ENCODE assay signal across 26 cellular contexts in the genomic region with DNA sequence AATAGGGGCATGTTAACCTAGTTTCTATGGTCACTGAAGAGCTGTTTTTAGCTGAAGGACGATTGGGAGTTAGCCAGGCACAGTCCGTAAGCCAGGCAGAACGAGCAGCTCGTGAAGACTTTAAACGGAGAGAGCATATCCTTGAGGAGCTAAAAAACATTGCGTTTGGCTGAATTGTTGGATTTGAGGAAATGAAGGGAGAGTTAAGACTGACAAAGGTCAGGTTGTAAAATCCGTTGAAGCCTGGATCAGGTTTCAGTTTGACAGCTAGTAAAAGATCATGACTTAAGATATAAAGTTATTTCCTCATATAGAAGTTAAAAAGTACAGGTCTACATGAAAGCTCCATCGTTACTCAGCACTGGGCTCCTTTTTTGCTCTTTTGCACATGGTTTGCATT. TPM values are rescaled to one million over a fixed set of nuclear protein-coding genes. Genes with fewer than 3 reads are reported as not detected.
DNase-seq lines count a peak whose midpoint lies in the region; ATAC-seq and TF ChIP-seq lines count a peak whose summit lies in the region.
"Had no signal": no experiment of that assay in that cellular context is flagged by ENCODE, and none has a peak within 500 bp of the region (broad histone marks: within the 10 kb centered on the region; RNA-seq: fewer than 3 reads in every experiment).

No MANE protein-coding gene starts in this region.

- ATAC-seq in CD4-positive, alpha-beta T cell (ENCODE audit: poor library complexity) = no peak
- ATAC-seq in psoas muscle (no peak), HG03469 (IDR thresholded peaks at IDR 0.05; ENCODE audit: unreplicated experiment) (no peak), omental fat pad (ENCODE audit: low FRiP score) (no peak)
- no peak for ATAC-seq in activated T-cell treated with anti-CD3 and anti-CD28 coated beads, Interleukin-2, amount 50 U/mL, for 4 hours
- ATAC-seq: sciatic nerve had no signal

- no peaks in the 10 kb centered on the region for H3K9me3 Mint-ChIP-seq in CD4-positive, alpha-beta T cell
- no peaks in the 10 kb centered on the region for H3K9me3 Mint-ChIP-seq in activated T-cell treated with anti-CD3 and anti-CD28 coated beads, Interleukin-2, amount 50 U/mL, for 4 hours
- H3K9me3 Mint-ChIP-seq: activated T-cell treated with anti-CD3 and anti-CD28 coated beads, Interleukin-2, amount 50 U/mL, for 24 hours; CD4-positive, alpha-beta memory T cell had no signal

- H3K36me3 Mint-ChIP-seq in CD4-positive, alpha-beta T cell (ENCODE audit: low read depth) = peaks cover 21% of the 10 kb centered on the region
- peaks cover 14% of the 10 kb centered on the region for H3K36me3 Mint-ChIP-seq in activated T-cell treated with anti-CD3 and anti-CD28 coated beads, Interleukin-2, amount 50 U/mL, for 4 hours (ENCODE audit: insufficient read depth)

- peaks cover 0 to 46% of the 10 kb centered on the region in 2 donors for H3K36me3 ChIP-seq in psoas muscle (ENCODE audit: insufficient read depth in 1 of 2, low read depth in 1 of 2)

- DNase-seq in CD4-positive, alpha-beta T cell = no peak
- peak; percentile 66 for DNase-seq in OCI-M1 (lab: John Stamatoyannopoulos, UW)
- no peak for DNase-seq in dorsolateral prefrontal cortex
- no peak for DNase-seq in psoas muscle
- DNase-seq in activated T-cell treated with anti-CD3 and anti-CD28 coated beads, Interleukin-2, amount 50 U/mL, for 4 hours = no peak
- DNase-seq in stimulated activated CD4-positive, alpha-beta T cell treated with anti-CD3 and anti-CD28 coated beads, Interleukin-1b, Interleukin-23, amount 100 ng/mL, for 48 hours = no peak
- no peak for DNase-seq in omental fat pad (ENCODE audit: low spot score)
- DNase-seq: activated CD4-positive, alpha-beta T cell treated with anti-CD3 and anti-CD28 coated beads for 1 hour; activated naive CD4-positive, alpha-beta T cell; activated T-cell treated with anti-CD3 and anti-CD28 coated beads, Interleukin-2, amount 50 U/mL, for 24 hours; amygdala; CD4-positive, alpha-beta memory T cell; foreskin fibroblast; islet precursor cell; NCI-H1930; NCI-H2227 treated with DMSO at 0.1 percent for 48 hours; NCI-H748 treated with DMSO at 0.1 percent for 48 hours; SHP77 treated with DMSO at 0.1 percent for 48 hours; SW 1271 had no signal

- no peak for TF ChIP-seq CTCF in CD4-positive, alpha-beta T cell (IDR thresholded peaks at IDR 0.05)
- TF ChIP-seq CTCF in dorsolateral prefrontal cortex (IDR thresholded peaks at IDR 0.05 in 54 of 56, conservative IDR thresholded peaks at IDR 0.05 in 2 of 56; ENCODE audit: low read depth in 1 of 56, partially characterized antibody in 56 of 56) (no peak), psoas muscle (IDR thresholded peaks at IDR 0.05) (no peak), omental fat pad (IDR thresholded peaks at IDR 0.05) (no peak)

- intact Hi-C loops in CD4-positive, alpha-beta T cell (cut with DNase I, micrococcal nuclease) = loop anchor here (2.0 to 10.0 kb wide), 3 partner anchors 36 to 526 kb away; a partner anchor contains a TSS
- intact Hi-C loops in dorsolateral prefrontal cortex (cut with DNase I) = no loop called here
- intact Hi-C loops in psoas muscle (cut with DNase I) = no loop called here

- no peaks in the 10 kb centered on the region for H3K27me3 ChIP-seq in CD4-positive, alpha-beta T cell (ENCODE audit: control insufficient read depth, insufficient read depth, low read length)
- H3K27me3 ChIP-seq in dorsolateral prefrontal cortex (no peaks in the 10 kb centered on the region), psoas muscle (ENCODE audit: insufficient read depth in 3 of 3, low read length in 2 of 3) (no peaks in the 10 kb centered on the region)

- peaks cover 26% of the 10 kb centered on the region for H3K4me1 Mint-ChIP-seq in CD4-positive, alpha-beta T cell (ENCODE audit: low read depth)
- peaks cover 30% of the 10 kb centered on the region for H3K4me1 Mint-ChIP-seq in activated T-cell treated with anti-CD3 and anti-CD28 coated beads, Interleukin-2, amount 50 U/mL, for 4 hours (ENCODE audit: low read depth)

- no peaks in the 10 kb centered on the region for H3K9me3 ChIP-seq in CD4-positive, alpha-beta T cell (ENCODE audit: control insufficient read depth, low read length)
- no peaks in the 10 kb centered on the region for H3K9me3 ChIP-seq in psoas muscle

- POLR2A ChIA-PET in CD4-positive, alpha-beta T cell (lab: Charles Lee) = interaction anchor here (1.1 to 1.2 kb wide), 2 partner anchors 37 to 56 kb away, joined by 3 to 4 read pairs; no protein-coding TSS in a partner anchor

- H3K4me3 ChIP-seq in dorsolateral prefrontal cortex (peak overlapping the region in 56 of 59 donors; percentile 14 to 97 (median 89)), psoas muscle (no peak overlapping the region)
- H3K4me3 ChIP-seq: cardiac muscle cell had no signal

- H3K4me1 ChIP-seq in psoas muscle = peaks cover 37% of the 10 kb centered on the region

- H3K27me3 Mint-ChIP-seq in CD4-positive, alpha-beta T cell = no peaks in the 10 kb centered on the region
- H3K27me3 Mint-ChIP-seq in activated T-cell treated with anti-CD3 and anti-CD28 coated beads, Interleukin-2, amount 50 U/mL, for 4 hours (ENCODE audit: low read depth) = no peaks in the 10 kb centered on the region
- H3K27me3 Mint-ChIP-seq: activated T-cell treated with anti-CD3 and anti-CD28 coated beads, Interleukin-2, amount 50 U/mL, for 24 hours; CD4-positive, alpha-beta memory T cell had no signal

- CTCF ChIA-PET in CD4-positive, alpha-beta T cell (lab: Charles Lee) = interaction anchor here (2.0 kb wide), 1 partner anchor 48 kb away, joined by 5 read pairs; a partner anchor contains a TSS

- peak overlapping the region; percentile 12 for H3K27ac Mint-ChIP-seq in CD4-positive, alpha-beta T cell
- H3K27ac Mint-ChIP-seq: activated T-cell treated with anti-CD3 and anti-CD28 coated beads, Interleukin-2, amount 50 U/mL, for 24 hours had no signal

- WGBS in psoas muscle, 3 donors = 14 to 27% (median 19%) methylated on average over 8 of the region's 8 CpGs

- H3K4me3 Mint-ChIP-seq in CD4-positive, alpha-beta T cell = no peak overlapping the region
- H3K4me3 Mint-ChIP-seq in activated T-cell treated with anti-CD3 and anti-CD28 coated beads, Interleukin-2, amount 50 U/mL, for 4 hours = no peak overlapping the region
- H3K4me3 Mint-ChIP-seq: activated T-cell treated with anti-CD3 and anti-CD28 coated beads, Interleukin-2, amount 50 U/mL, for 24 hours had no signal

- H3K27ac ChIP-seq in CD4-positive, alpha-beta T cell (ENCODE audit: low read depth, low read length) = no peak overlapping the region
- H3K27ac ChIP-seq in dorsolateral prefrontal cortex (peak overlapping the region in 57 of 59 donors; percentile 5 to 100 (median 99)), psoas muscle (peak overlapping the region; percentile 67)
- H3K27ac ChIP-seq: cardiac muscle cell, epithelial cell of prostate had no signal

RNA-seq across cellular contexts. Expression of a gene that starts 2.8 kb away (rescaled TPM):
- total RNA-seq in CD4-positive, alpha-beta T cell = 10 to 100 TPM; 13.2 to 15.7 TPM
- total RNA-seq in dorsolateral prefrontal cortex (1,000 to 10,000 TPM in 2 of 120 experiments, 100 to 1,000 TPM in 118; 113 to 1,403 (median 322) TPM), psoas muscle (100 to 1,000 TPM; 108 to 180 (median 163) TPM), omental fat pad (10 to 100 TPM; 20.7 to 45.7 (median 27.9) TPM)
- 100 to 1,000 TPM; 151 to 230 (median 162) TPM for polyA plus RNA-seq in psoas muscle
- 10 to 100 TPM in 2 of 3 donors, 1 to 10 TPM in 1; 9.7 to 13.3 (median 12.5) TPM for total RNA-seq in activated T-cell treated with anti-CD3 and anti-CD28 coated beads, Interleukin-2, amount 50 U/mL, for 4 hours

RNA-seq across cellular contexts. Expression of a gene that starts 5.1 kb away (rescaled TPM):
- total RNA-seq in CD4-positive, alpha-beta T cell = 100 to 1,000 TPM; 157 to 163 TPM
- total RNA-seq in dorsolateral prefrontal cortex (100 to 1,000 TPM in 6 of 120 experiments, 10 to 100 TPM in 114; 56.0 to 148 (median 76.4) TPM), psoas muscle (10 to 100 TPM; 48.0 to 74.9 (median 57.1) TPM), omental fat pad (10 to 100 TPM; 76.4 to 87.3 (median 83.5) TPM)
- 100 to 1,000 TPM in 1 of 3 donors, 10 to 100 TPM in 2; 57.3 to 113 (median 94.7) TPM for polyA plus RNA-seq in psoas muscle
- total RNA-seq in activated T-cell treated with anti-CD3 and anti-CD28 coated beads, Interleukin-2, amount 50 U/mL, for 4 hours = 10 to 100 TPM; 88.0 to 94.8 (median 90.9) TPM

RNA-seq across cellular contexts. Expression of a gene that starts 32.8 kb away (rescaled TPM):
- under 1 TPM in 1 of 2 experiments, not detected in 1; 0.36 TPM for total RNA-seq in CD4-positive, alpha-beta T cell
- 10 to 100 TPM in 83 of 120 experiments, 1 to 10 TPM in 37; 1.0 to 82.8 (median 15.3) TPM for total RNA-seq in dorsolateral prefrontal cortex
- under 1 TPM in 2 of 4 donors, not detected in 2; 0.38 to 0.69 TPM for total RNA-seq in psoas muscle
- polyA plus RNA-seq in psoas muscle = 1 to 10 TPM in 1 of 3 donors, under 1 TPM in 2; 0.12 to 1.0 (median 0.16) TPM
- not detected for total RNA-seq in activated T-cell treated with anti-CD3 and anti-CD28 coated beads, Interleukin-2, amount 50 U/mL, for 4 hours
- under 1 TPM in 1 of 4 donors, not detected in 3; 0.47 TPM for total RNA-seq in omental fat pad
- total RNA-seq: lung microvascular endothelial cell, myocyte, osteocyte, sciatic nerve had no signal

RNA-seq across cellular contexts. Expression of a gene that starts 47.9 kb away (rescaled TPM):
- total RNA-seq in CD4-positive, alpha-beta T cell = 100 to 1,000 TPM in 1 of 2 experiments, 10 to 100 TPM in 1; 94.8 to 107 TPM
- 10 to 100 TPM; 19.5 to 49.7 (median 29.3) TPM for total RNA-seq in dorsolateral prefrontal cortex
- total RNA-seq in psoas muscle = 10 to 100 TPM; 17.1 to 29.6 (median 22.9) TPM
- polyA plus RNA-seq in psoas muscle = 10 to 100 TPM; 40.9 to 73.3 (median 58.1) TPM
- total RNA-seq in activated T-cell treated with anti-CD3 and anti-CD28 coated beads, Interleukin-2, amount 50 U/mL, for 4 hours = 10 to 100 TPM; 36.4 to 37.4 (median 36.6) TPM
- total RNA-seq in omental fat pad = 10 to 100 TPM; 26.6 to 55.0 (median 51.3) TPM

RNA-seq across cellular contexts. Expression of a gene that starts 58.7 kb away (rescaled TPM):
- not detected for total RNA-seq in CD4-positive, alpha-beta T cell
- 10 to 100 TPM in 59 of 120 experiments, 1 to 10 TPM in 61; 2.7 to 22.3 (median 9.9) TPM for total RNA-seq in dorsolateral prefrontal cortex
- total RNA-seq in psoas muscle = under 1 TPM in 2 of 4 donors, not detected in 2; 0.44 to 0.74 TPM
- under 1 TPM in 2 of 3 donors, not detected in 1; 0.22 to 0.31 TPM for polyA plus RNA-seq in psoas muscle
- under 1 TPM; 0.34 to 0.76 (median 0.53) TPM for total RNA-seq in activated T-cell treated with anti-CD3 and anti-CD28 coated beads, Interleukin-2, amount 50 U/mL, for 4 hours
- total RNA-seq in omental fat pad = 1 to 10 TPM; 3.0 to 8.4 (median 7.0) TPM
- total RNA-seq: lung microvascular endothelial cell, myocyte, osteocyte had no signal
- polyA plus RNA-seq: CD4-positive, alpha-beta memory T cell had no signal

Comparison
In these comparisons a context has a peak if more than half of its experiments do, and no peak if none do; other contexts are left out.
1. intact Hi-C loops: an anchor here in CD4-positive, alpha-beta T cell (2.0 to 10.0 kb wide); none called in dorsolateral prefrontal cortex and psoas muscle.